23 cellular contexts compared by ENCODE assay signal in genomic region chr1:16334655-16335340, GRCh38. TPM values are rescaled to one million over a fixed set of nuclear protein-coding genes. Genes with fewer than 3 reads are reported as not detected.
A peak's percentile ranks its signal among the peaks of the same experiment; 100 is the strongest.
DNase-seq lines count a peak whose midpoint lies in the region; ATAC-seq and TF ChIP-seq lines count a peak whose summit lies in the region.
"Had no signal": no experiment of that assay in that cellular context is flagged by ENCODE, and none has a peak within 500 bp of the region (broad histone marks: within the 10 kb centered on the region; RNA-seq: fewer than 3 reads in every experiment).

No MANE protein-coding gene starts in this region.

- H2AFZ ChIP-seq in PC-3 (ENCODE audit: low read length): no peak overlapping the region

- H3K27ac ChIP-seq in PC-3 (ENCODE audit: low read length) (peak overlapping the region; percentile 62), epithelial cell of prostate (peak overlapping the region; percentile 34), WERI-Rb-1 (no peak overlapping the region)
- H3K27ac ChIP-seq: heart right ventricle, psoas muscle had no signal

- POLR2A ChIA-PET in PC-3 (lab: Charles Lee; ENCODE audit: unreplicated experiment): interaction anchor here (0.5 to 0.6 kb wide), 2 partner anchors 8 to 147 kb away, joined by 4 to 5 read pairs; no protein-coding TSS in a partner anchor

- no peaks in the 10 kb centered on the region for H4K20me1 ChIP-seq in PC-3 (ENCODE audit: low read length)

- peaks cover 16% of the 10 kb centered on the region for H3K4me1 Mint-ChIP-seq in Calu3 (ENCODE audit: low read depth, unreplicated experiment)
- H3K4me1 Mint-ChIP-seq in progenitor cell of endocrine pancreas (ENCODE audit: low read depth): peaks cover 7% of the 10 kb centered on the region

- no peak for DNase-seq in Calu3
- peak; percentile 58 for DNase-seq in PC-3
- DNase-seq in epithelial cell of prostate (ENCODE audit: low read depth, low spot score): no peak
- no peak for DNase-seq in progenitor cell of endocrine pancreas (ENCODE audit: low spot score, unreplicated experiment)
- no peak for DNase-seq in NCI-H345 (lab: John Stamatoyannopoulos, UW)
- DNase-seq in WERI-Rb-1: no peak
- DNase-seq: activated CD8-positive, alpha-beta T cell treated with anti-CD3 and anti-CD28 coated beads, Interleukin-2, amount 10 ng/mL, durations not matched to agents 7 days and 5 days; activated T-cell treated with anti-CD3 and anti-CD28 coated beads, Interleukin-2, amount 50 U/mL, for 1 hour; caudate nucleus; CD8-positive, alpha-beta memory T cell; DMS79 treated with DMSO at 0.1 percent for 48 hours; foreskin fibroblast; heart right ventricle; HFFc6; left ventricle myocardium superior; NCI-H1417 treated with DMSO at 0.1 percent for 48 hours; substantia nigra had no signal

- H3K4me3 ChIP-seq in PC-3 (ENCODE audit: low read length) (peak overlapping the region; percentile 38), WERI-Rb-1 (ENCODE audit: low read depth, low read length) (no peak overlapping the region)
- H3K4me3 ChIP-seq: heart right ventricle, psoas muscle had no signal

- H3K4me1 ChIP-seq in PC-3 (ENCODE audit: insufficient read depth, low read length): peaks cover 14% of the 10 kb centered on the region

- H3K9ac ChIP-seq in PC-3 (ENCODE audit: low read length): no peak overlapping the region

- BruUV-seq in Calu3 (replicated peaks; lab: Mats Ljungman, UMichigan) (no TSS peak), PC-3 (replicated peaks; lab: Mats Ljungman, UMichigan) (no TSS peak)

- H3K27ac Mint-ChIP-seq in Calu3 (ENCODE audit: unreplicated experiment) (peak overlapping the region; percentile 69), progenitor cell of endocrine pancreas (peak overlapping the region; percentile 24)
- H3K27ac Mint-ChIP-seq: activated CD8-positive, alpha-beta T cell treated with anti-CD3 and anti-CD28 coated beads, Interleukin-2, amount 10 ng/mL, durations not matched to agents 7 days and 5 days; dendritic cell treated with granulocyte-macrophage colony-stimulating factor and Interleukin-4, amounts not matched to agents 40 ng/mL and 50 ng/mL, for 4 days; HFFc6 had no signal

- H3K79me2 ChIP-seq in PC-3 (ENCODE audit: low read length): peaks cover 76% of the 10 kb centered on the region

- no peaks in the 10 kb centered on the region for H3F3A ChIP-seq in PC-3 (ENCODE audit: low read length, unreplicated experiment)

- H3K4me2 ChIP-seq in PC-3 (ENCODE audit: low read length): peak overlapping the region; percentile 68

- H3K4me3 Mint-ChIP-seq in Calu3 (ENCODE audit: low read depth, unreplicated experiment) (no peak overlapping the region), progenitor cell of endocrine pancreas (ENCODE audit: low read depth) (no peak overlapping the region)
- H3K4me3 Mint-ChIP-seq: activated CD8-positive, alpha-beta T cell treated with anti-CD3 and anti-CD28 coated beads, Interleukin-2, amount 10 ng/mL, durations not matched to agents 7 days and 5 days; CD8-positive, alpha-beta memory T cell; dendritic cell treated with granulocyte-macrophage colony-stimulating factor and Interleukin-4, amounts not matched to agents 40 ng/mL and 50 ng/mL, for 4 days; HFFc6; neural crest cell had no signal

- CTCF ChIA-PET in Calu3 (lab: Charles Lee): no interaction called here
- CTCF ChIA-PET in PC-3 (lab: Charles Lee): no interaction called here

- intact Hi-C loops in Calu3 (cut with micrococcal nuclease; ENCODE audit: unreplicated experiment) (no loop called here), PC-3 (cut with micrococcal nuclease) (no loop called here)

- ATAC-seq in PC-3 (peak; percentile 89), GM19463 (IDR thresholded peaks at IDR 0.05; ENCODE audit: unreplicated experiment) (no peak)
- ATAC-seq: activated CD4-positive, CD25-positive, alpha-beta regulatory T cell treated with anti-CD3 and anti-CD28 coated beads, Interleukin-2, amount 50 U/mL, for 24 hours; activated CD8-positive, alpha-beta T cell treated with anti-CD3 and anti-CD28 coated beads, Interleukin-2, amount 10 ng/mL, durations not matched to agents 7 days and 5 days; heart right ventricle; left ventricle myocardium superior; psoas muscle; Right ventricle myocardium inferior had no signal

- H3K36me3 Mint-ChIP-seq in Calu3 (ENCODE audit: insufficient read depth, unreplicated experiment) (no peaks in the 10 kb centered on the region), progenitor cell of endocrine pancreas (ENCODE audit: insufficient read depth) (peaks cover 6% of the 10 kb centered on the region)

- H3K9me3 ChIP-seq in PC-3 (ENCODE audit: low read length): no peaks in the 10 kb centered on the region
- no peaks in the 10 kb centered on the region for H3K9me3 ChIP-seq in WERI-Rb-1 (ENCODE audit: severe bottlenecking)
- H3K9me3 ChIP-seq: heart right ventricle, psoas muscle had no signal

- H3K27me3 ChIP-seq in PC-3 (ENCODE audit: low read length): no peaks in the 10 kb centered on the region
- no peaks in the 10 kb centered on the region for H3K27me3 ChIP-seq in WERI-Rb-1 (ENCODE audit: insufficient read depth, low read depth, severe bottlenecking)
- H3K27me3 ChIP-seq: heart right ventricle had no signal

- H3K36me3 ChIP-seq in PC-3 (ENCODE audit: low read depth, low read length): no peaks in the 10 kb centered on the region
- H3K36me3 ChIP-seq in WERI-Rb-1: no peaks in the 10 kb centered on the region

- H3K27me3 Mint-ChIP-seq in Calu3 (ENCODE audit: unreplicated experiment) (no peaks in the 10 kb centered on the region), progenitor cell of endocrine pancreas (no peaks in the 10 kb centered on the region)
- H3K27me3 Mint-ChIP-seq: CD8-positive, alpha-beta memory T cell; dendritic cell treated with granulocyte-macrophage colony-stimulating factor and Interleukin-4, amounts not matched to agents 40 ng/mL and 50 ng/mL, for 4 days had no signal

- TF ChIP-seq CTCF in Calu3 (IDR thresholded peaks at IDR 0.05; ENCODE audit: unreplicated experiment) (no peak), PC-3 (conservative IDR thresholded peaks at IDR 0.05; ENCODE audit: low read depth, low read length) (no peak), progenitor cell of endocrine pancreas (IDR thresholded peaks at IDR 0.05; ENCODE audit: unreplicated experiment) (no peak), WERI-Rb-1 (IDR thresholded peaks at IDR 0.05; ENCODE audit: low read depth, low read length) (no peak)

- H3K9me3 Mint-ChIP-seq in Calu3 (ENCODE audit: low read depth, unreplicated experiment) (no peaks in the 10 kb centered on the region), progenitor cell of endocrine pancreas (ENCODE audit: low read depth) (no peaks in the 10 kb centered on the region)
- H3K9me3 Mint-ChIP-seq: CD8-positive, alpha-beta memory T cell; dendritic cell treated with granulocyte-macrophage colony-stimulating factor and Interleukin-4, amounts not matched to agents 40 ng/mL and 50 ng/mL, for 4 days; HFFc6; neural crest cell had no signal

- H3K9me2 ChIP-seq in PC-3 (replicated peaks; ENCODE audit: low read length): no peaks in the 10 kb centered on the region

RNA-seq across cellular contexts. Expression of gene FBXO42, which starts 17.5 kb away (rescaled TPM):
- total RNA-seq in Calu3 (2022): 10.6 and 13.3 TPM in 2 replicates
- total RNA-seq in PC-3 (2014; rRNA removed): 13.1 and 16.0 TPM in 2 replicates
- 26.8 and 30.5 TPM in 2 replicates for total RNA-seq in progenitor cell of endocrine pancreas

RNA-seq across cellular contexts. Expression of gene SZRD1, which starts 32.2 kb away (rescaled TPM):
- total RNA-seq in Calu3 (2022) (95.9 and 107 TPM in 2 replicates), PC-3 (2014; rRNA removed) (119 and 136 TPM in 2 replicates), progenitor cell of endocrine pancreas (109 and 119 TPM in 2 replicates)
